ENCODE assay signal across 10 cellular contexts in genomic region chr2:188975497-188976102, GRCh38. TPM values are rescaled to one million over a fixed set of nuclear protein-coding genes. Genes with fewer than 3 reads are reported as not detected.
DNase-seq lines count a peak whose midpoint lies in the region; ATAC-seq, FAIRE-seq and TF ChIP-seq lines count a peak whose summit lies in the region.
"Had no signal": no experiment of that assay in that cellular context is flagged by ENCODE, and none has a peak within 500 bp of the region (broad histone marks: within the 10 kb centered on the region; RNA-seq: fewer than 3 reads in every experiment).

No MANE protein-coding gene starts in this region.

- H3K4me1 ChIP-seq in HepG2 (ENCODE audit: insufficient read depth, low read length): no peaks in the 10 kb centered on the region
- H3K4me1 ChIP-seq in stomach: peaks cover 0 to 15% (median 2%) of the 10 kb centered on the region in 4 donors

- no peak overlapping the region for H3K27ac ChIP-seq in HepG2 (ENCODE audit: extremely low read length, insufficient read depth, low read length)
- peak overlapping the region in 4 of 5 donors; percentile 72 to 83 (median 79) for H3K27ac ChIP-seq in stomach

- intact Hi-C loops in HepG2 (cut with micrococcal nuclease; ENCODE audit: unreplicated experiment) (no loop called here), stomach (cut with DNase I; ENCODE audit: low total_unique reads) (no loop called here)

- H4K20me1 ChIP-seq in HepG2 (ENCODE audit: insufficient read depth, low read length): no peaks in the 10 kb centered on the region

- no peaks in the 10 kb centered on the region for H3K27me3 ChIP-seq in HepG2 (ENCODE audit: control insufficient read depth in 1 of 2, insufficient read depth in 2 of 2, low read length in 2 of 2)
- no peaks in the 10 kb centered on the region for H3K27me3 ChIP-seq in stomach

- no peak overlapping the region for H3K4me2 ChIP-seq in HepG2 (ENCODE audit: low read depth, low read length)

- no peak overlapping the region for H3K9ac ChIP-seq in HepG2 (ENCODE audit: insufficient read depth, low read depth, low read length)

- no peaks in the 10 kb centered on the region for H3K36me3 ChIP-seq in HepG2 (replicated peaks in 1 of 2; ENCODE audit: control insufficient read depth in 1 of 2, insufficient read depth in 2 of 2, low read length in 2 of 2)
- no peaks in the 10 kb centered on the region for H3K36me3 ChIP-seq in stomach

- no peak overlapping the region for H2AFZ ChIP-seq in HepG2 (ENCODE audit: low read length)

- TF ChIP-seq RAD21 in HepG2 (CRISPR knock-in tag; IDR thresholded peaks at IDR 0.05): no peak

- no peak; the same call in 1 of the 2 replicates for TF ChIP-seq POLR2A in H54 (IDR thresholded peaks at IDR 0.05; ENCODE audit: low read depth, low read length)
- no peak for TF ChIP-seq POLR2A in HepG2 (IDR thresholded peaks at IDR 0.05; ENCODE audit: insufficient read depth in 1 of 2, low read depth in 2 of 2, low read length in 2 of 2)
- TF ChIP-seq POLR2A in stomach (IDR thresholded peaks at IDR 0.05): no peak

- 2% methylated on average over 1 of the region's 1 CpG for WGBS in HepG2 (ENCODE audit: low lambda C conversion rate)
- 9 to 58% (median 33%) methylated on average over 1 of the region's 1 CpG for WGBS in stomach, 5 donors

- H3K4me3 ChIP-seq in HepG2 (replicated peaks in 1 of 3; ENCODE audit: insufficient read depth in 1 of 3, low read depth in 2 of 3, low read length in 3 of 3) (no peak overlapping the region), stomach (peak overlapping the region; percentile 40 to 45 (median 42))

- FAIRE-seq in H54 (lab: Jason Lieb, UNC): peak; percentile 70
- no peak for FAIRE-seq in HepG2 (lab: Jason Lieb, UNC)

- POLR2A ChIA-PET in HepG2 (lab: Yijun Ruan, JAX): no interaction called here

- in situ Hi-C loops in HepG2 (cut with HindIII; ENCODE audit: extremely low pct_ligation_motif_present, low pct_unique_long_range_greater_than_20kb): loop anchor here (5.0 to 25.0 kb wide), 2 partner anchors 437 to 453 kb away; no protein-coding TSS in a partner anchor

- CTCF ChIA-PET in HepG2 (lab: Yijun Ruan, JAX; ENCODE audit: low intra/inter-chr PET ratio, low total read pairs): no interaction called here

- H3K79me2 ChIP-seq in HepG2 (ENCODE audit: insufficient read depth, low read length): no peaks in the 10 kb centered on the region

- H3K9me3 ChIP-seq in HepG2 (ENCODE audit: low read length): no peaks in the 10 kb centered on the region
- no peaks in the 10 kb centered on the region for H3K9me3 ChIP-seq in stomach

- no peak for TF ChIP-seq EP300 in HepG2 (IDR thresholded peaks at IDR 0.05; ENCODE audit: low read depth in 2 of 2, low read length in 2 of 2)
- TF ChIP-seq EP300 in HepG2 (CRISPR knock-in tag; IDR thresholded peaks at IDR 0.05; ENCODE audit: borderline replicate concordance): no peak
- no peak for TF ChIP-seq EP300 in stomach (IDR thresholded peaks at IDR 0.05)

- TF ChIP-seq CTCF in HepG2 (CRISPR knock-in tag; IDR thresholded peaks at IDR 0.05) (no peak), stomach (IDR thresholded peaks at IDR 0.05) (no peak)

- ATAC-seq in HepG2: no peak
- no peak for ATAC-seq in GM21423 (IDR thresholded peaks at IDR 0.05; ENCODE audit: unreplicated experiment)
- no peak for ATAC-seq in activated CD4-positive, CD25-positive, alpha-beta regulatory T cell treated with anti-CD3 and anti-CD28 coated beads, Interleukin-2, amount 50 U/mL, for 24 hours
- ATAC-seq in HG03571 (IDR thresholded peaks at IDR 0.05; ENCODE audit: unreplicated experiment): no peak

- no TSS peak for BruUV-seq in HepG2 (replicated peaks; lab: Mats Ljungman, UMichigan)

- DNase-seq in H54 (ENCODE audit: insufficient read length, low spot score) (no peak), brain pericyte (ENCODE audit: low read depth, low spot score) (peak; percentile 72), HepG2 (ENCODE audit: low spot score) (no peak), stomach (no peak), kidney tubule cell (ENCODE audit: low spot score) (no peak)
- DNase-seq: NCI-H1694 treated with DMSO at 0.1 percent for 48 hours; stimulated activated CD4-positive, alpha-beta T cell treated with anti-CD3 and anti-CD28 coated beads, Interleukin-12 subunit alpha, Interleukin-12 subunit beta, amount 100 ng/mL, for 4 hours had no signal

TF ChIP-seq in HepG2, 621 proteins besides CTCF, POLR2A, EP300 and RAD21:
- TF ChIP-seq LCORL (IDR thresholded peaks at IDR 0.05) (0 out of 2 replicates have a peak, but pooled peaks have one; percentile 20), LCORL (CRISPR knock-in tag; IDR thresholded peaks at IDR 0.05) (no peak), NFE2L2 (IDR thresholded peaks at IDR 0.05; ENCODE audit: low read length) (no peak)

RNA-seq across cellular contexts. Expression of gene COL3A1, which starts 1.4 kb away (rescaled TPM):
- 0.03 and 0.04 TPM in 2 replicates for total RNA-seq in HepG2 (2016; rRNA removed; fragmentation: Illumina TruSeq; extraction: Trizol)
- total RNA-seq in HepG2 (2016; cell fraction: cytosol; rRNA removed; fragmentation: Illumina TruSeq; extraction: Trizol; ENCODE audit: low read depth): not detected in 2 replicates
- total RNA-seq in HepG2 (2016; cell fraction: insoluble cytoplasmic fraction; rRNA removed; fragmentation: Illumina TruSeq; extraction: Trizol): 0.04 and 0.07 TPM in 2 replicates
- not detected in 2 replicates for total RNA-seq in HepG2 (2016; cell fraction: membrane; rRNA removed; fragmentation: Illumina TruSeq; extraction: Trizol)
- not detected in 2 replicates for total RNA-seq in HepG2 (2016; cell fraction: nucleus; rRNA removed; fragmentation: Illumina TruSeq; extraction: Trizol)
- polyA plus RNA-seq in HepG2 (2011; rRNA removed): 0.01 TPM in 1 of 2 replicates, not detected in the other
- not detected in 2 replicates for polyA plus RNA-seq in HepG2 (2011; cell fraction: cytosol; rRNA removed)
- polyA plus RNA-seq in HepG2 (2011; cell fraction: nucleus; rRNA removed): 0.07 and 0.08 TPM in 2 replicates
- not detected in 2 replicates for polyA plus RNA-seq in HepG2 (2012)
- not detected in 2 replicates for polyA plus RNA-seq in HepG2 (2016; cell fraction: cytosol; fragmentation: Illumina TruSeq; extraction: Trizol; ENCODE audit: low read depth)
- not detected in 2 replicates for polyA plus RNA-seq in HepG2 (2016; cell fraction: insoluble cytoplasmic fraction; fragmentation: Illumina TruSeq; extraction: Trizol; ENCODE audit: low read depth)
- polyA plus RNA-seq in HepG2 (2016; cell fraction: membrane; fragmentation: Illumina TruSeq; extraction: Trizol; ENCODE audit: low read depth): not detected in 2 replicates
- 0.11 TPM in 1 of 2 replicates, not detected in the other for polyA plus RNA-seq in HepG2 (2016; cell fraction: nucleus; fragmentation: Illumina TruSeq; extraction: Trizol; ENCODE audit: insufficient read depth, low read depth)
- 0.02 TPM in 1 of 2 replicates, not detected in the other for polyA minus RNA-seq in HepG2 (2011; rRNA and poly(A)+ RNA removed; ENCODE audit: low replicate concordance)
- not detected in 2 replicates for polyA minus RNA-seq in HepG2 (2011; cell fraction: cytosol; rRNA and poly(A)+ RNA removed)
- not detected in 2 replicates for polyA minus RNA-seq in HepG2 (2011; cell fraction: nucleus; rRNA and poly(A)+ RNA removed)
- total RNA-seq in stomach: 1,000 to 10,000 TPM in 2 of 5 donors, 100 to 1,000 TPM in 3; 116 to 7,728 (median 450) TPM
- 100 to 1,000 TPM in 1 of 3 donors, 10 to 100 TPM in 2; 60.7 to 108 (median 87.2) TPM for polyA plus RNA-seq in stomach

Comparison
In these comparisons a context has a peak if more than half of its experiments do, and no peak if none do; other contexts are left out.
1. H3K4me3 ChIP-seq: peak in stomach (4 of 4); none in HepG2 (0 of 3).
2. RNA of gene COL3A1, which starts 1.4 kb away (total RNA-seq): 116 to 7,728 TPM in stomach; 0.03 to 0.07 TPM in HepG2; every median in the first group is over 10 times any median in the second.